10 cellular contexts compared by ENCODE assay signal in genomic region chr13:97408938-97409337, GRCh38.
"Had no signal": no experiment of that assay in that cellular context is flagged by ENCODE, and none has a peak within 500 bp of the region (broad histone marks: within the 10 kb centered on the region; RNA-seq: fewer than 3 reads in every experiment).

No MANE protein-coding gene starts in this region.

- H3K27ac ChIP-seq: HL-60, KMS-11 had no signal

- H3K9ac ChIP-seq: KMS-11 had no signal

- DNase-seq: H7, IMR-90, Karpas-422, KBM-7 had no signal

- H3K9me3 ChIP-seq: HAP-1 had no signal

- ATAC-seq: GM23338, HCT116 had no signal

- H3K4me1 ChIP-seq: HAP-1 had no signal

- H2AFZ ChIP-seq: GM23338 had no signal

- H3K4me3 ChIP-seq: GM23338, HAP-1 had no signal

- H3K36me3 ChIP-seq: HAP-1 had no signal

- H3K4me2 ChIP-seq: GM23338, KMS-11 had no signal

- FAIRE-seq: H1 had no signal
